Comparison of ENCODE assay signal across 27 cellular contexts in the genomic region with DNA sequence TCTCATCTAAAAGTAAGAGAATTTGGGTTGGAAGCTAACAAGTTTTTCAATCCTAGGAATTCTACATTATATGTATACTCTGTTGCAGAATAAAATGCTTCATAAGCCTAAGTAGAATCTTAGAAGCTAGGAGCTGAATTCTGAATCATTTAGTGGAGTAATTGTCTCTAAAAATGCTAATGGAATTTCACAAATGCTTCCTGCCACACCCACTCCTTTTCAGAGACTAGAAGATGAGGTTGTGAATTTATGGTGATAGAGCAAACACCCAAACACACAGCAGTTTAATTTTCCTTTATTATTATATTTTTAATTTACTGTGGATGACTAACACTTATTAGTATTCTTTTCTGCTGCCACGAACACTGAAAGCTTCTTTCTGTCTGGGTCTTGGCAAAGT.
"Had no signal": no experiment of that assay in that cellular context is flagged by ENCODE, and none has a peak within 500 bp of the region (broad histone marks: within the 10 kb centered on the region; RNA-seq: fewer than 3 reads in every experiment).

No MANE protein-coding gene starts in this region.

- H3K4me2 ChIP-seq: neural progenitor cell had no signal

- H3K36me3 ChIP-seq: esophagus muscularis mucosa, gastroesophageal sphincter, heart right ventricle, neural progenitor cell, spleen, thoracic aorta, vagina had no signal

- ATAC-seq: activated CD4-positive, alpha-beta T cell treated with anti-CD3 and anti-CD28 coated beads for 36 hours; activated T-cell treated with anti-CD3 and anti-CD28 coated beads, Interleukin-2, amount 50 U/mL, for 4 hours; gastroesophageal sphincter; heart right ventricle; naive thymus-derived CD8-positive, alpha-beta T cell; WTC11 had no signal

- H3K4me1 Mint-ChIP-seq: activated CD4-positive, alpha-beta T cell treated with anti-CD3 and anti-CD28 coated beads for 36 hours; naive thymus-derived CD8-positive, alpha-beta T cell; WTC11 had no signal

- H2AFZ ChIP-seq: neural progenitor cell had no signal

- DNase-seq: activated CD4-positive, alpha-beta T cell treated with anti-CD3 and anti-CD28 coated beads for 36 hours; activated CD4-positive, alpha-beta T cell treated with anti-CD3 and anti-CD28 coated beads, Interleukin-2, amount 50 U/mL, for 4 hours; activated CD8-positive, alpha-beta memory T cell treated with anti-CD3 and anti-CD28 coated beads for 24 hours; activated CD8-positive, alpha-beta memory T cell treated with anti-CD3 and anti-CD28 coated beads, Interleukin-2, amount 50 U/mL, for 4 hours; activated naive CD4-positive, alpha-beta T cell; activated T-cell treated with anti-CD3 and anti-CD28 coated beads, Interleukin-2, amount 50 U/mL, for 4 hours; effector memory CD4-positive, alpha-beta T cell; heart right ventricle; naive thymus-derived CD8-positive, alpha-beta T cell; posterior cingulate gyrus; spleen; stimulated activated CD4-positive, alpha-beta T cell treated with anti-CD3 and anti-CD28 coated beads, Interleukin-4, amount 100 ng/mL, for 1 hour; stimulated activated naive CD4-positive, alpha-beta T cell treated with Interleukin-2 at 50 U/mL for 16 hours; T-helper 1 cell had no signal

- H3K27ac Mint-ChIP-seq: activated CD4-positive, alpha-beta T cell treated with anti-CD3 and anti-CD28 coated beads for 36 hours; activated naive CD8-positive, alpha-beta T cell; activated T-helper 2 cell treated with anti-CD3 and anti-CD28 coated beads, Interferon-gamma antibody, Interleukin-2, Interleukin-4, amounts not matched to agents 10 μg/mL and 5 μg/mL and 100 μg/mL, durations not matched to agents 14 hours and 24 hours and 36 hours; naive thymus-derived CD8-positive, alpha-beta T cell; type B pancreatic cell; WTC11 had no signal

- H3K27me3 Mint-ChIP-seq: activated CD4-positive, alpha-beta T cell treated with anti-CD3 and anti-CD28 coated beads for 36 hours; activated naive CD8-positive, alpha-beta T cell; brain; naive thymus-derived CD8-positive, alpha-beta T cell; type B pancreatic cell had no signal

- H3K4me3 ChIP-seq: esophagus muscularis mucosa, gastroesophageal sphincter, heart right ventricle, lung, neural progenitor cell, spleen, thoracic aorta, vagina had no signal

- H3K36me3 Mint-ChIP-seq: activated naive CD8-positive, alpha-beta T cell; brain; naive thymus-derived CD8-positive, alpha-beta T cell; neural progenitor cell; type B pancreatic cell had no signal

- H3K27me3 ChIP-seq: esophagus muscularis mucosa, gastroesophageal sphincter, heart right ventricle, neural progenitor cell, spleen, vagina had no signal

- H3K9ac ChIP-seq: neural progenitor cell had no signal

- H3K4me3 Mint-ChIP-seq: activated CD4-positive, alpha-beta T cell treated with anti-CD3 and anti-CD28 coated beads for 36 hours; activated naive CD8-positive, alpha-beta T cell; activated T-cell treated with anti-CD3 and anti-CD28 coated beads, Interleukin-2, amount 50 U/mL, for 4 hours; brain; naive thymus-derived CD8-positive, alpha-beta T cell; neural progenitor cell; type B pancreatic cell; WTC11 had no signal

- H3K9me3 Mint-ChIP-seq: type B pancreatic cell had no signal

- H3K27ac ChIP-seq: esophagus muscularis mucosa, gastroesophageal sphincter, heart right ventricle, neural progenitor cell, spleen, thoracic aorta, vagina had no signal

- H3K4me1 ChIP-seq: gastroesophageal sphincter, heart right ventricle, neural progenitor cell, spleen, vagina had no signal

- H3K9me3 ChIP-seq: esophagus muscularis mucosa, gastroesophageal sphincter, heart right ventricle, thoracic aorta, vagina had no signal

- FAIRE-seq: keratinocyte, TTC549 had no signal
